In the genomic region with DNA sequence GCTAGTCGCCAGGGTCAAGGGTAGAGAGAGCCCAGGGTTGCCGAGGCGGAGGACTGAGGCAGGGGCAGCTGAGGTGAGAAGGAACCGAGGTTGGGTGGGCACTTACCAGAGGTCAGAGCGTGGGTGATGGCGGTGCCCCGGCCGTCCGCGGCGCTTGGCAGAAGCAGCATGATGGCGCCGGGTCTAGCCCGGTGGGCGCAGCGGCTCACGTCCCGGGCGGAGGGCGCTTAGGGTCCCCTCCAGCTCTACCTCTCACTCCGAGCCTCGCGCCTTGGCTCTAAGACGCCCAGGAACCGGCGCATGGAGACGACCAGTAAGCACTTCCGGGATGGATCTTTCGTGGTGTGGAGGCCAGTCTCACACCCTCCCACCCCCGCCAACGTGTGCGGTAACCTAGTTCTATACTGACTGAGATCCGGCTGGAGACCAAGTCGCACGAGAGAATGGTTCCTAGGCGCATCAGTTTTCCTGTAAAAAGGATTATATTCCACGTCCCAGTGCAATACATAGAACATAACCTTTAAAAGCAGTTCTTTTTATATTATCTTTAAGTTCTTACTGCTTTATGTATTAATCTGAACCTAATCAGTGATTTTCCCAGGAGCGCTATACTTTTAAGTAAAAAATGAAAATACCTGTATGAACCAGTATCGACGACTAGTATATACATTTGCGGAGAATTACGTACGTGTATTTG, we compare ENCODE assay signal across 8 cellular contexts. TPM values are rescaled to one million over a fixed set of nuclear protein-coding genes. Genes with fewer than 3 reads are reported as not detected.
A peak's percentile ranks its signal among the peaks of the same experiment; 100 is the strongest.
DNase-seq lines count a peak whose midpoint lies in the region; ATAC-seq and TF ChIP-seq lines count a peak whose summit lies in the region.

A gene with protein sequence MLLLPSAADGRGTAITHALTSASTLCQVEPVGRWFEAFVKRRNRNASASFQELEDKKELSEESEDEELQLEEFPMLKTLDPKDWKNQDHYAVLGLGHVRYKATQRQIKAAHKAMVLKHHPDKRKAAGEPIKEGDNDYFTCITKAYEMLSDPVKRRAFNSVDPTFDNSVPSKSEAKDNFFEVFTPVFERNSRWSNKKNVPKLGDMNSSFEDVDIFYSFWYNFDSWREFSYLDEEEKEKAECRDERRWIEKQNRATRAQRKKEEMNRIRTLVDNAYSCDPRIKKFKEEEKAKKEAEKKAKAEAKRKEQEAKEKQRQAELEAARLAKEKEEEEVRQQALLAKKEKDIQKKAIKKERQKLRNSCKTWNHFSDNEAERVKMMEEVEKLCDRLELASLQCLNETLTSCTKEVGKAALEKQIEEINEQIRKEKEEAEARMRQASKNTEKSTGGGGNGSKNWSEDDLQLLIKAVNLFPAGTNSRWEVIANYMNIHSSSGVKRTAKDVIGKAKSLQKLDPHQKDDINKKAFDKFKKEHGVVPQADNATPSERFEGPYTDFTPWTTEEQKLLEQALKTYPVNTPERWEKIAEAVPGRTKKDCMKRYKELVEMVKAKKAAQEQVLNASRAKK (minus strand): TSS at position 315 of the 697 bp plus-strand sequence. CDS start 145 bp downstream, at position 170.

- H3K36me3 Mint-ChIP-seq in activated naive CD8-positive, alpha-beta T cell: peaks cover 13% of the 10 kb centered on the region
- H3K36me3 Mint-ChIP-seq in osteocyte (ENCODE audit: unreplicated experiment): peaks cover 20% of the 10 kb centered on the region

- TF ChIP-seq CTCF in GM10266 (IDR thresholded peaks at IDR 0.05; ENCODE audit: control insufficient read depth, insufficient read depth, low read depth, missing control alignments): no peak
- TF ChIP-seq CTCF in osteocyte (IDR thresholded peaks at IDR 0.05): no peak
- no peak for TF ChIP-seq CTCF in thoracic aorta (IDR thresholded peaks at IDR 0.05)

- H3K9me3 ChIP-seq in thoracic aorta: no peaks in the 10 kb centered on the region

- H3K27ac ChIP-seq in thoracic aorta: peak within 1 kb of the TSS; percentile 81 to 85

- peak within 1 kb of the TSS; percentile 96 for H3K4me3 ChIP-seq in thoracic aorta

- intact Hi-C loops in head of caudate nucleus (cut with DNase I): no loop called here

- peaks cover 63% of the 10 kb centered on the region for H3K4me1 Mint-ChIP-seq in activated naive CD8-positive, alpha-beta T cell (ENCODE audit: low read depth)
- peaks cover 34% of the 10 kb centered on the region for H3K4me1 Mint-ChIP-seq in osteocyte (ENCODE audit: unreplicated experiment)

- no peaks in the 10 kb centered on the region for H3K27me3 ChIP-seq in thoracic aorta (replicated peaks; ENCODE audit: insufficient read depth)

- ATAC-seq in HG02623 (IDR thresholded peaks at IDR 0.05; ENCODE audit: unreplicated experiment) (peak; percentile 78), thoracic aorta (ENCODE audit: insufficient number of reproducible peaks, low FRiP score, low read depth) (peak; percentile 76)

- peaks cover 5% of the 10 kb centered on the region for H3K36me3 ChIP-seq in thoracic aorta

- no peaks in the 10 kb centered on the region for H3K9me3 Mint-ChIP-seq in activated naive CD8-positive, alpha-beta T cell (ENCODE audit: low read depth)
- H3K9me3 Mint-ChIP-seq in osteocyte (ENCODE audit: unreplicated experiment): no peaks in the 10 kb centered on the region

- peaks cover 29 to 30% of the 10 kb centered on the region in 2 donors for H3K4me1 ChIP-seq in thoracic aorta (ENCODE audit: control insufficient read depth in 1 of 2, low read depth in 2 of 2)

- no peaks in the 10 kb centered on the region for H3K27me3 Mint-ChIP-seq in activated naive CD8-positive, alpha-beta T cell
- H3K27me3 Mint-ChIP-seq in osteocyte (ENCODE audit: unreplicated experiment): no peaks in the 10 kb centered on the region

- peak within 1 kb of the TSS; percentile 99 for H3K27ac Mint-ChIP-seq in activated naive CD8-positive, alpha-beta T cell
- peak within 1 kb of the TSS; percentile 95 for H3K27ac Mint-ChIP-seq in osteocyte (ENCODE audit: unreplicated experiment)

- peak within 1 kb of the TSS; percentile 93 for H3K4me3 Mint-ChIP-seq in activated naive CD8-positive, alpha-beta T cell
- H3K4me3 Mint-ChIP-seq in osteocyte (ENCODE audit: unreplicated experiment): peak within 1 kb of the TSS; percentile 98

- DNase-seq in GM10266 (ENCODE audit: extremely low spot score) (peak; percentile 84), NCI-H1092 treated with DMSO at 0.1 percent for 48 hours (lab: John Stamatoyannopoulos, UW) (peak; percentile 94), SKM-1 treated with dmso at 0.1 percent for 144 hours (lab: John Stamatoyannopoulos, UW; ENCODE audit: unreplicated experiment) (peak; percentile 86), head of caudate nucleus (peak; percentile 79 to 95 (median 87)), osteocyte (ENCODE audit: extremely low spot score, unreplicated experiment) (peak; percentile 92), thoracic aorta (ENCODE audit: low spot score) (peak; percentile 64)

RNA-seq across cellular contexts. Expression of the gene that starts here (rescaled TPM):
- total RNA-seq in osteocyte: 20.7 and 21.2 TPM in 2 replicates
- 10 to 100 TPM; 20.3 to 41.3 TPM for total RNA-seq in thoracic aorta

Comparison
In these comparisons a context has a peak if more than half of its experiments do, and no peak if none do; other contexts are left out.
1. Peak in every context shown above with its lines: DNase-seq, ATAC-seq, H3K4me3 ChIP-seq and H3K27ac ChIP-seq.